Comparison of ENCODE assay signal across 36 cellular contexts in the genomic region with DNA sequence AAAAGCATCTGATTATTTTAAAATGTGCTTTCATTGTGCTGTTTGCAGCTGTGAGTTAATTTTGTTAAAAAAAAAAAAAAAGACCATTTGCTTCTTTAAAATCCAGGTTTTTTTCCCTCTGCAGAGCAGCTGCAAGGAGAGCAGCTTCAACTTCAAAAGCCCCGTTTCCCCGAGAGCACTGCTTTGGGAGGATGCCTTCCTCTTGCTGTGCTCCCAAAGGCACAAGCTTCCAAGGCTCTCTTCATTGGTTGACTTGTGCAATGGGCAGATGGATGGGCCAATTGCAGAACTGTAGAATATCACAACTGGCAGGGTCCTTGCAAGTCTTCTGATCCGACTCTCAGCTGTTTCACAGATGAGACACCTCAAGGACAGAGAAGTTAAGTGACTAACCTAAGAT.
"Had no signal": no experiment of that assay in that cellular context is flagged by ENCODE, and none has a peak within 500 bp of the region (broad histone marks: within the 10 kb centered on the region; RNA-seq: fewer than 3 reads in every experiment).

No MANE protein-coding gene starts in this region.

- H3K4me1 Mint-ChIP-seq: activated B cell treated with CpG ODN at 0.5 μM for 24 hours; activated CD4-positive, alpha-beta T cell treated with anti-CD3 and anti-CD28 coated beads, Interleukin-2, amount 10 ng/mL, durations not matched to agents 24 days and 14 days; activated naive CD8-positive, alpha-beta T cell treated with anti-CD3 and anti-CD28 coated beads for 36 hours; activated T-helper 17 cell treated with anti-CD3 and anti-CD28 coated beads, Interleukin-2, amount 50 U/mL, for 72 hours had no signal

- DNase-seq: activated B cell treated with CpG ODN at 0.5 μM for 24 hours; activated CD4-positive, alpha-beta memory T cell treated with anti-CD3 and anti-CD28 coated beads for 36 hours; activated CD4-positive, alpha-beta T cell treated with anti-CD3 and anti-CD28 coated beads for 4 hours; activated CD4-positive, alpha-beta T cell treated with anti-CD3 and anti-CD28 coated beads, Interleukin-2, amount 10 ng/mL, durations not matched to agents 24 days and 14 days; activated CD4-positive, alpha-beta T cell treated with anti-CD3 and anti-CD28 coated beads, Interleukin-2, amount 50 U/mL, for 1 hour; activated CD4-positive, alpha-beta T cell treated with anti-CD3 and anti-CD28 coated beads, Interleukin-2, amount 50 U/mL, for 4 hours; activated CD4-positive, CD25-positive, alpha-beta regulatory T cell treated with anti-CD3 and anti-CD28 coated beads, Interleukin-2, amount 50 U/mL, for 72 hours; activated CD8-positive, alpha-beta memory T cell treated with anti-CD3 and anti-CD28 coated beads, Interleukin-2, amount 50 U/mL, for 4 hours; activated CD8-positive, alpha-beta T cell treated with anti-CD3 and anti-CD28 coated beads for 36 hours; activated effector memory CD4-positive, alpha-beta T cell treated with anti-CD3 and anti-CD28 coated beads, Interleukin-2, amount 50 U/mL, for 16 hours; activated gamma-delta T cell treated with Interleukin-2 at 50 U/mL for 16 hours; activated naive CD4-positive, alpha-beta T cell; activated naive CD4-positive, alpha-beta T cell treated with anti-CD3 and anti-CD28 coated beads for 36 hours; activated naive CD4-positive, alpha-beta T cell treated with anti-CD3 and anti-CD28 coated beads, Interleukin-2, amount 50 U/mL, for 16 hours; activated naive CD8-positive, alpha-beta T cell treated with anti-CD3 and anti-CD28 coated beads for 36 hours; activated T-cell treated with anti-CD3 and anti-CD28 coated beads for 4 hours; activated T-cell treated with anti-CD3 and anti-CD28 coated beads, Interleukin-2, amount 50 U/mL, for 1 hour; activated T-cell treated with anti-CD3 and anti-CD28 coated beads, Interleukin-2, amount 50 U/mL, for 4 hours; activated T-cell treated with anti-CD3 and anti-CD28 coated beads, Interleukin-2, amount 50 U/mL, for 72 hours; adrenal gland; amniotic stem cell; aorta; body of pancreas; brain microvascular endothelial cell; central memory CD4-positive, alpha-beta T cell; SW 1271; T-helper 1 cell; T-helper 2 cell; T-helper 9 cell; WERI-Rb-1 had no signal

- H3K4me3 ChIP-seq: adrenal gland, body of pancreas, breast epithelium had no signal

- H3K9me3 Mint-ChIP-seq: activated B cell treated with CpG ODN at 0.5 μM for 24 hours; activated CD4-positive, alpha-beta memory T cell treated with anti-CD3 and anti-CD28 coated beads for 36 hours; activated CD4-positive, alpha-beta T cell treated with anti-CD3 and anti-CD28 coated beads, Interleukin-2, amount 10 ng/mL, durations not matched to agents 24 days and 14 days; activated CD8-positive, alpha-beta T cell treated with anti-CD3 and anti-CD28 coated beads for 36 hours; activated naive CD4-positive, alpha-beta T cell treated with anti-CD3 and anti-CD28 coated beads for 36 hours; activated naive CD4-positive, alpha-beta T cell treated with anti-CD3 and anti-CD28 coated beads, Interleukin-2, amount 50 U/mL, for 72 hours; activated naive CD8-positive, alpha-beta T cell treated with anti-CD3 and anti-CD28 coated beads for 36 hours; activated T-cell treated with anti-CD3 and anti-CD28 coated beads, Interleukin-2, amount 50 U/mL, for 4 hours; activated T-cell treated with anti-CD3 and anti-CD28 coated beads, Interleukin-2, amount 50 U/mL, for 72 hours; activated T-helper 1 cell treated with anti-CD3 and anti-CD28 coated beads, Interleukin-12 subunit alpha, Interleukin-12 subunit beta, Interleukin-2, Interleukin-4 antibody, amounts not matched to agents 30 ng/mL and 10 ng/mL and 1 ng/mL, durations not matched to agents 14 hours and 24 hours and 36 hours; activated T-helper 17 cell treated with anti-CD3 and anti-CD28 coated beads, Interleukin-2, amount 50 U/mL, for 72 hours; T-helper 1 cell treated with Interleukin-12 subunit alpha and Interleukin-12 subunit beta and Interleukin-4 antibody, amounts not matched to agents 30 μg/mL and 1 μg/mL, for 36 hours; T-helper 2 cell treated with Interferon-gamma antibody and Interleukin-4, amounts not matched to agents 5 μg/mL and 100 μg/mL, for 36 hours had no signal

- H3K27ac Mint-ChIP-seq: activated B cell treated with CpG ODN at 0.5 μM for 24 hours; activated CD4-positive, alpha-beta memory T cell treated with anti-CD3 and anti-CD28 coated beads for 36 hours; activated CD4-positive, alpha-beta T cell treated with anti-CD3 and anti-CD28 coated beads, Interleukin-2, amount 10 ng/mL, durations not matched to agents 24 days and 14 days; activated CD8-positive, alpha-beta T cell treated with anti-CD3 and anti-CD28 coated beads for 36 hours; activated naive CD4-positive, alpha-beta T cell treated with anti-CD3 and anti-CD28 coated beads for 36 hours; activated naive CD4-positive, alpha-beta T cell treated with anti-CD3 and anti-CD28 coated beads, Interleukin-2, amount 50 U/mL, for 72 hours; activated naive CD8-positive, alpha-beta T cell treated with anti-CD3 and anti-CD28 coated beads for 36 hours; activated T-cell treated with anti-CD3 and anti-CD28 coated beads, Interleukin-2, amount 50 U/mL, for 72 hours; activated T-helper 1 cell treated with anti-CD3 and anti-CD28 coated beads, Interleukin-12 subunit alpha, Interleukin-12 subunit beta, Interleukin-2, Interleukin-4 antibody, amounts not matched to agents 30 ng/mL and 10 ng/mL and 1 ng/mL, durations not matched to agents 14 hours and 24 hours and 36 hours; activated T-helper 17 cell treated with anti-CD3 and anti-CD28 coated beads, Interleukin-2, amount 50 U/mL, for 72 hours; T-helper 1 cell treated with Interleukin-12 subunit alpha and Interleukin-12 subunit beta and Interleukin-4 antibody, amounts not matched to agents 30 μg/mL and 1 μg/mL, for 36 hours; T-helper 2 cell treated with Interferon-gamma antibody and Interleukin-4, amounts not matched to agents 5 μg/mL and 100 μg/mL, for 36 hours had no signal

- H3K36me3 Mint-ChIP-seq: activated CD4-positive, alpha-beta memory T cell treated with anti-CD3 and anti-CD28 coated beads for 36 hours; activated naive CD4-positive, alpha-beta T cell treated with anti-CD3 and anti-CD28 coated beads, Interleukin-2, amount 50 U/mL, for 72 hours; activated naive CD8-positive, alpha-beta T cell treated with anti-CD3 and anti-CD28 coated beads for 36 hours had no signal

- ATAC-seq: activated CD8-positive, alpha-beta T cell treated with anti-CD3 and anti-CD28 coated beads for 36 hours; activated naive CD4-positive, alpha-beta T cell treated with anti-CD3 and anti-CD28 coated beads, Interleukin-2, amount 50 U/mL, for 72 hours; activated T-cell treated with anti-CD3 and anti-CD28 coated beads, Interleukin-2, amount 50 U/mL, for 4 hours; activated T-cell treated with anti-CD3 and anti-CD28 coated beads, Interleukin-2, amount 50 U/mL, for 72 hours; activated T-helper 17 cell treated with anti-CD3 and anti-CD28 coated beads, Interleukin-2, amount 50 U/mL, for 72 hours; body of pancreas had no signal

- H3K4me3 Mint-ChIP-seq: activated B cell treated with CpG ODN at 0.5 μM for 24 hours; activated CD4-positive, alpha-beta memory T cell treated with anti-CD3 and anti-CD28 coated beads for 36 hours; activated CD4-positive, alpha-beta T cell treated with anti-CD3 and anti-CD28 coated beads, Interleukin-2, amount 10 ng/mL, durations not matched to agents 24 days and 14 days; activated CD8-positive, alpha-beta T cell treated with anti-CD3 and anti-CD28 coated beads for 36 hours; activated naive CD4-positive, alpha-beta T cell treated with anti-CD3 and anti-CD28 coated beads for 36 hours; activated naive CD8-positive, alpha-beta T cell treated with anti-CD3 and anti-CD28 coated beads for 36 hours; activated T-cell treated with anti-CD3 and anti-CD28 coated beads, Interleukin-2, amount 50 U/mL, for 4 hours; activated T-cell treated with anti-CD3 and anti-CD28 coated beads, Interleukin-2, amount 50 U/mL, for 72 hours; activated T-helper 1 cell treated with anti-CD3 and anti-CD28 coated beads, Interleukin-12 subunit alpha, Interleukin-12 subunit beta, Interleukin-2, Interleukin-4 antibody, amounts not matched to agents 30 ng/mL and 10 ng/mL and 1 ng/mL, durations not matched to agents 14 hours and 24 hours and 36 hours; activated T-helper 17 cell treated with anti-CD3 and anti-CD28 coated beads, Interleukin-2, amount 50 U/mL, for 72 hours; T-helper 1 cell treated with Interleukin-12 subunit alpha and Interleukin-12 subunit beta and Interleukin-4 antibody, amounts not matched to agents 30 μg/mL and 1 μg/mL, for 36 hours; T-helper 2 cell treated with Interferon-gamma antibody and Interleukin-4, amounts not matched to agents 5 μg/mL and 100 μg/mL, for 36 hours had no signal

- H3K9me3 ChIP-seq: adrenal gland, body of pancreas, breast epithelium had no signal

- H3K27ac ChIP-seq: adrenal gland, body of pancreas, brain microvascular endothelial cell, breast epithelium, WERI-Rb-1 had no signal

- H3K27me3 Mint-ChIP-seq: activated B cell treated with CpG ODN at 0.5 μM for 24 hours; activated CD4-positive, alpha-beta memory T cell treated with anti-CD3 and anti-CD28 coated beads for 36 hours; activated CD4-positive, alpha-beta T cell treated with anti-CD3 and anti-CD28 coated beads, Interleukin-2, amount 10 ng/mL, durations not matched to agents 24 days and 14 days; activated CD8-positive, alpha-beta T cell treated with anti-CD3 and anti-CD28 coated beads for 36 hours; activated naive CD8-positive, alpha-beta T cell treated with anti-CD3 and anti-CD28 coated beads for 36 hours; activated T-helper 17 cell treated with anti-CD3 and anti-CD28 coated beads, Interleukin-2, amount 50 U/mL, for 72 hours had no signal

- H3K4me1 ChIP-seq: adrenal gland, body of pancreas, breast epithelium had no signal

- H3K36me3 ChIP-seq: adrenal gland, brain microvascular endothelial cell, breast epithelium, WERI-Rb-1 had no signal

- H3K27me3 ChIP-seq: adrenal gland, body of pancreas, brain microvascular endothelial cell, breast epithelium had no signal
